In genomic region chr12:3125674-3126073, GRCh38 we compare ENCODE assay signal across 21 cellular contexts. TPM values are rescaled to one million over a fixed set of nuclear protein-coding genes. Genes with fewer than 3 reads are reported as not detected.
DNase-seq lines count a peak whose midpoint lies in the region; ATAC-seq, FAIRE-seq and TF ChIP-seq lines count a peak whose summit lies in the region.
"Had no signal": no experiment of that assay in that cellular context is flagged by ENCODE, and none has a peak within 500 bp of the region (broad histone marks: within the 10 kb centered on the region; RNA-seq: fewer than 3 reads in every experiment).

No MANE protein-coding gene starts in this region.

- dilution Hi-C loops in endothelial cell of umbilical vein (cut with MboI; ENCODE audit: extremely low pct_ligation_motif_present, low sequenced_read_pairs): no loop called here

- peaks cover 33% of the 10 kb centered on the region for H3K4me1 ChIP-seq in endothelial cell of umbilical vein (ENCODE audit: control insufficient read depth, extremely low read depth, insufficient read depth, low read length)

- no peak overlapping the region for H3K4me3 ChIP-seq in endothelial cell of umbilical vein (replicated peaks in 1 of 3; ENCODE audit: insufficient read depth in 1 of 3, low read depth in 1 of 3, low read length in 3 of 3)
- H3K4me3 ChIP-seq: BLaER1 treated with 17β-estradiol and CSF1 and Interleukin-3, amounts not matched to agents 10 nM and 100 nM had no signal

- no peaks in the 10 kb centered on the region for H3K79me2 ChIP-seq in endothelial cell of umbilical vein (ENCODE audit: control insufficient read depth, insufficient read depth, low read length)

- DNase-seq in Ammon's horn (ENCODE audit: low spot score) (peak; percentile 55), endothelial cell of umbilical vein (ENCODE audit: low read depth, low spot score) (no peak), midbrain (lab: John Stamatoyannopoulos, UW) (peak; percentile 55), sciatic nerve (ENCODE audit: low spot score) (no peak), SIG-M5 treated with dmso at 0.1 percent for 504 hours (lab: John Stamatoyannopoulos, UW; ENCODE audit: unreplicated experiment) (no peak), DMS153 (lab: John Stamatoyannopoulos, UW) (no peak)
- DNase-seq: 8988T; AML-193; Calu3; CD4-positive, CD25-positive, alpha-beta regulatory T cell; DMS 273 treated with DMSO at 0.1 percent for 48 hours; DMS79 treated with DMSO at 0.1 percent for 48 hours; EL; HCEC 1CT; HFFc6 had no signal

- H3K27me3 ChIP-seq in endothelial cell of umbilical vein (ENCODE audit: control insufficient read depth in 2 of 2, insufficient read depth in 2 of 2, low read length in 2 of 2): no peaks in the 10 kb centered on the region

- BruUV-seq in endothelial cell of umbilical vein (replicated peaks; lab: Mats Ljungman, UMichigan): no TSS peak

- no peak overlapping the region for H3K4me2 ChIP-seq in endothelial cell of umbilical vein (ENCODE audit: insufficient read depth, low read length)
- H3K4me2 ChIP-seq: BLaER1 treated with 17β-estradiol and CSF1 and Interleukin-3, amounts not matched to agents 10 nM and 100 nM had no signal

- ATAC-seq in sciatic nerve (peak; percentile 53), HG03025 (IDR thresholded peaks at IDR 0.05; ENCODE audit: low FRiP score, unreplicated experiment) (no peak), GM21390 (IDR thresholded peaks at IDR 0.05; ENCODE audit: unreplicated experiment) (no peak)

- H3K9me1 ChIP-seq in endothelial cell of umbilical vein (replicated peaks; ENCODE audit: control insufficient read depth, extremely low read depth, insufficient read depth, low read length): no peaks in the 10 kb centered on the region

- intact Hi-C loops in endothelial cell of umbilical vein (cut with micrococcal nuclease) (no loop called here), sciatic nerve (cut with DNase I) (loop anchor here (5.0 kb wide), 1 partner anchor 48 kb away; the partner anchor contains the start of gene TSPAN9)

- no peak overlapping the region for H3K27ac ChIP-seq in endothelial cell of umbilical vein (ENCODE audit: insufficient read depth, low read depth, low read length)
- H3K27ac ChIP-seq: BLaER1 treated with 17β-estradiol and CSF1 and Interleukin-3, amounts not matched to agents 10 nM and 100 nM; HL-60 had no signal

- no peaks in the 10 kb centered on the region for H3K36me3 ChIP-seq in endothelial cell of umbilical vein (ENCODE audit: control insufficient read depth in 2 of 2, extremely low read depth in 1 of 2, insufficient read depth in 2 of 2, low read length in 2 of 2)

- H3K9ac ChIP-seq in endothelial cell of umbilical vein (replicated peaks; ENCODE audit: extremely low read depth, insufficient read depth, low read length): no peak overlapping the region
- H3K9ac ChIP-seq: BLaER1 treated with 17β-estradiol and CSF1 and Interleukin-3, amounts not matched to agents 10 nM and 100 nM had no signal

- no peak for TF ChIP-seq POLR2A in endothelial cell of umbilical vein (IDR thresholded peaks at IDR 0.05; ENCODE audit: low read depth, low read length)

- FAIRE-seq in endothelial cell of umbilical vein (lab: Jason Lieb, UNC): peak; percentile 35
- FAIRE-seq: G401.6, GM12891 had no signal

- H4K20me1 ChIP-seq in endothelial cell of umbilical vein (replicated peaks; ENCODE audit: control insufficient read depth, extremely low read depth, insufficient read depth, low read length): no peaks in the 10 kb centered on the region

- H3K9me3 ChIP-seq in endothelial cell of umbilical vein (replicated peaks; ENCODE audit: control insufficient read depth, insufficient read depth, low read length): no peaks in the 10 kb centered on the region

- TF ChIP-seq CTCF in endothelial cell of umbilical vein (IDR thresholded peaks at IDR 0.05; ENCODE audit: extremely low read depth in 1 of 2, insufficient read depth in 1 of 2, low read depth in 1 of 2, low read length in 2 of 2): no peak

- CTCF ChIA-PET in endothelial cell of umbilical vein (lab: Charles Lee): interaction anchor here (1.7 kb wide), 1 partner anchor 52 kb away, joined by 5 read pairs; no protein-coding TSS in a partner anchor

- POLR2A ChIA-PET in endothelial cell of umbilical vein (lab: Charles Lee): no interaction called here

- H2AFZ ChIP-seq in endothelial cell of umbilical vein (ENCODE audit: low read depth, low read length): no peak overlapping the region

TF ChIP-seq in endothelial cell of umbilical vein, 7 proteins besides CTCF, POLR2A, EP300 and RAD21:
- no peak for TF ChIP-seq MYC (IDR thresholded peaks at IDR 0.05; ENCODE audit: low read depth, low read length)
- TF ChIP-seq JUN (IDR thresholded peaks at IDR 0.05; ENCODE audit: borderline replicate concordance, insufficient read depth, insufficient read length, low read depth): no peak
- TF ChIP-seq FOS (IDR thresholded peaks at IDR 0.05; ENCODE audit: borderline replicate concordance, insufficient read depth, low read length): no peak
- no peak for TF ChIP-seq POLR2AphosphoS5 (IDR thresholded peaks at IDR 0.05; ENCODE audit: insufficient read depth, low read depth, low read length)

RNA-seq across cellular contexts. Expression of gene TSPAN9, which starts 48.5 kb away (rescaled TPM):
- total RNA-seq in endothelial cell of umbilical vein (55.1 and 66.8 TPM in 2 replicates), sciatic nerve (37.5 TPM)
- polyA plus RNA-seq in endothelial cell of umbilical vein: 43.3 and 46.8 TPM in 2 replicates
- 48.4 and 54.9 TPM in 2 replicates for polyA plus RNA-seq in endothelial cell of umbilical vein (2011; cell fraction: cytosol; rRNA removed)
- 58.7 and 68.7 TPM in 2 replicates for polyA plus RNA-seq in endothelial cell of umbilical vein (2011; cell fraction: nucleus; rRNA removed)
- polyA plus RNA-seq in endothelial cell of umbilical vein (2012): 39.4 and 63.3 TPM in 2 replicates
- polyA minus RNA-seq in endothelial cell of umbilical vein: 74.6 and 116 TPM in 2 replicates
- polyA minus RNA-seq in endothelial cell of umbilical vein (2011; cell fraction: cytosol; rRNA and poly(A)+ RNA removed): 1.0 TPM
- polyA minus RNA-seq in endothelial cell of umbilical vein (2011; cell fraction: nucleus; rRNA and poly(A)+ RNA removed): 25.0 and 34.3 TPM in 2 replicates

Comparison
In these comparisons a context has a peak if more than half of its experiments do, and no peak if none do; other contexts are left out.
1. DNase-seq: peak in Ammon's horn (single experiment) and midbrain (single experiment); none in endothelial cell of umbilical vein (single experiment), sciatic nerve (single experiment), SIG-M5 treated with dmso at 0.1 percent for 504 hours (single experiment) and DMS153 (single experiment).